8 cellular contexts compared by ENCODE assay signal in genomic region chr12:92462049-92462448, GRCh38.
DNase-seq lines count a peak whose midpoint lies in the region; ATAC-seq and TF ChIP-seq lines count a peak whose summit lies in the region.

No MANE protein-coding gene starts in this region.

- peak overlapping the region; percentile 73 to 92 (median 92) for H3K27ac Mint-ChIP-seq in immature natural killer cell
- H3K27ac Mint-ChIP-seq in Calu3 (ENCODE audit: unreplicated experiment), result no peak overlapping the region

- H3K27me3 Mint-ChIP-seq in immature natural killer cell (ENCODE audit: low read depth in 3 of 3), result peaks cover 0 to 5% (median 4%) of the 10 kb centered on the region in 3 donors
- H3K27me3 Mint-ChIP-seq in Calu3 (ENCODE audit: unreplicated experiment), result no peaks in the 10 kb centered on the region

- BruUV-seq in Calu3 (replicated peaks; lab: Mats Ljungman, UMichigan), result no TSS peak

- DNase-seq in immature natural killer cell (peak; percentile 44 to 57 (median 53)), NCI-H82 treated with DMSO at 0.1 percent for 48 hours (lab: John Stamatoyannopoulos, UW; ENCODE audit: unreplicated experiment) (no peak), Calu3 (no peak), retina (no peak)
- no peak for DNase-seq in stimulated activated CD4-positive, alpha-beta T cell treated with anti-CD3 and anti-CD28 coated beads, Interleukin-4, amount 100 ng/mL, for 4 hours

- no peak for TF ChIP-seq CTCF in Loucy (conservative IDR thresholded peaks at IDR 0.05; ENCODE audit: low read length)
- no peak for TF ChIP-seq CTCF in Calu3 (IDR thresholded peaks at IDR 0.05; ENCODE audit: unreplicated experiment)

- no peaks in the 10 kb centered on the region for H3K79me2 ChIP-seq in Loucy (ENCODE audit: insufficient read depth, low read length)

- H3K4me3 Mint-ChIP-seq in immature natural killer cell (peak overlapping the region; percentile 55 to 75 (median 68)), Calu3 (ENCODE audit: low read depth, unreplicated experiment) (no peak overlapping the region)

- ATAC-seq in GM18502 (IDR thresholded peaks at IDR 0.05; ENCODE audit: poor library complexity, unreplicated experiment), result peak; percentile 70
- ATAC-seq in GM21786 (IDR thresholded peaks at IDR 0.05; ENCODE audit: unreplicated experiment), result peak; percentile 72

- no peaks in the 10 kb centered on the region for H3K36me3 ChIP-seq in Loucy (ENCODE audit: insufficient read depth, low read length)

- no peaks in the 10 kb centered on the region for H3F3A ChIP-seq in Loucy (ENCODE audit: low read depth)

- H3K9ac ChIP-seq in Loucy (ENCODE audit: low read depth, low read length, poor library complexity, severe bottlenecking), result no peak overlapping the region

- H3K9me3 ChIP-seq in Loucy (ENCODE audit: insufficient read depth, low read depth, low read length), result no peaks in the 10 kb centered on the region

- no peaks in the 10 kb centered on the region for H3K27me3 ChIP-seq in Loucy (ENCODE audit: insufficient read depth, low read length, poor library complexity, severe bottlenecking)

- peaks cover 60 to 80% of the 10 kb centered on the region in 2 donors for H3K4me1 Mint-ChIP-seq in immature natural killer cell
- H3K4me1 Mint-ChIP-seq in Calu3 (ENCODE audit: low read depth, unreplicated experiment), result no peaks in the 10 kb centered on the region

- H2AFZ ChIP-seq in Loucy (ENCODE audit: low read length), result peak overlapping the region; percentile 61; the same call in 1 of the 2 replicates

- H3K4me3 ChIP-seq in Loucy (ENCODE audit: low read length, poor library complexity, severe bottlenecking), result peak overlapping the region; percentile 54

- peaks cover 36% of the 10 kb centered on the region for H3K4me1 ChIP-seq in Loucy (ENCODE audit: insufficient read depth, low read length, poor library complexity, severe bottlenecking)

- intact Hi-C loops in Calu3 (cut with micrococcal nuclease; ENCODE audit: unreplicated experiment), result no loop called here

- H3K4me2 ChIP-seq in Loucy (ENCODE audit: low read depth, low read length, poor library complexity, severe bottlenecking), result peak overlapping the region; percentile 69

- H3K9me2 ChIP-seq in Loucy (replicated peaks; ENCODE audit: low read depth, low read length), result no peaks in the 10 kb centered on the region

- CTCF ChIA-PET in Calu3 (lab: Charles Lee), result no interaction called here

- H3K9me3 Mint-ChIP-seq in immature natural killer cell, result no peaks in the 10 kb centered on the region
- H3K9me3 Mint-ChIP-seq in Calu3 (ENCODE audit: low read depth, unreplicated experiment), result peaks cover 2% of the 10 kb centered on the region

- H3K36me3 Mint-ChIP-seq in immature natural killer cell (peaks cover 0 to 4% (median 0%) of the 10 kb centered on the region in 3 donors), Calu3 (ENCODE audit: insufficient read depth, unreplicated experiment) (no peaks in the 10 kb centered on the region)

- no peaks in the 10 kb centered on the region for H4K20me1 ChIP-seq in Loucy (ENCODE audit: insufficient read depth, low read length, poor library complexity, severe bottlenecking)

Comparison
In these comparisons a context has a peak if more than half of its experiments do, and no peak if none do; other contexts are left out.
1. DNase-seq: peak in immature natural killer cell (3 of 3); none in stimulated activated CD4-positive, alpha-beta T cell treated with anti-CD3 and anti-CD28 coated beads, Interleukin-4, amount 100 ng/mL, for 4 hours (0 of 2), NCI-H82 treated with DMSO at 0.1 percent for 48 hours (single experiment), Calu3 (single experiment) and retina (single experiment).